Comparison of ENCODE assay signal across 29 cellular contexts in the genomic region with DNA sequence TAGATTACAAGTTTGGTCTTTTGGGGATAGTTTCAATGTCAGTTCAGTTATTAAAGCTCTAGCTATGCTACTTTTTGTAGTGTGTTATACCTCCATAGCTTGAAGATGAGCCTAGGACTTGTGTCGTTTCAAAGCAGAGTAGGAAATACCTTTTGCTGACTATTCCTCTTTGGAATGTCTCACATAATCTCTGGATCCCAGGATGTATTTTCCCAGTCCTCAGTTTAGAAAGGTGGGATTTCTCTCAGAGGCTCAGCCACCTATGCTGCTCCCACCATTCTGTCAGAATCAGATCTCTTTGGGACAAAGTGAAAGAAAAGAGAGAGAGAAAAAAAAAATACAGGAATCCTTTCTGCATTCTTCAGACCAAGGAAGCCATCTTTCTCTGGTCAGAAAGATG.
"Had no signal": no experiment of that assay in that cellular context is flagged by ENCODE, and none has a peak within 500 bp of the region (broad histone marks: within the 10 kb centered on the region; RNA-seq: fewer than 3 reads in every experiment).

No MANE protein-coding gene starts in this region.

- H3K27me3 ChIP-seq: hepatocyte, left lung, pancreas, stomach, testis, thyroid gland, transverse colon, upper lobe of left lung, vagina had no signal

- H3K79me2 ChIP-seq: hepatocyte had no signal

- DNase-seq: kidney glomerular epithelial cell; left colon; left lung; lower lobe of right lung; mammary epithelial cell; mesenchymal stem cell; naive B cell; nucleus accumbens; pancreas; posterior cingulate gyrus; retina; right cardiac atrium; stimulated activated CD4-positive, alpha-beta T cell treated with anti-CD3 and anti-CD28 coated beads, Interleukin-12 subunit alpha, Interleukin-12 subunit beta, amount 100 ng/mL, for 4 hours; stimulated activated CD4-positive, alpha-beta T cell treated with anti-CD3 and anti-CD28 coated beads, Interleukin-15, amount 100 ng/mL, for 24 hours; stimulated activated CD4-positive, alpha-beta T cell treated with anti-CD3 and anti-CD28 coated beads, Interleukin-2, amount 100 ng/mL, for 24 hours; stimulated activated CD4-positive, alpha-beta T cell treated with anti-CD3 and anti-CD28 coated beads, Interleukin-4, amount 100 ng/mL, for 1 hour; stimulated activated naive B cell treated with anti-CD40 and anti-IgM and Interleukin-4, amounts not matched to agents 10 μg/mL and 1 μg/mL and 100 μg/mL, for 72 hours; stimulated activated naive CD8-positive, alpha-beta T cell treated with anti-CD3 and anti-CD28 coated beads, Interleukin-15, Interleukin-2, amounts not matched to agents 100 U/mL and 50 U/mL, for 24 hours; stomach; testis; thyroid gland; transverse colon; upper lobe of left lung had no signal

- H2AFZ ChIP-seq: hepatocyte had no signal

- H3K4me1 ChIP-seq: left lung, lower lobe of right lung, prostate gland, stomach, testis, thyroid gland, transverse colon, upper lobe of left lung, vagina had no signal

- H3K36me3 ChIP-seq: left lung, lower lobe of right lung, pancreas, prostate gland, stomach, thyroid gland, transverse colon, upper lobe of left lung, vagina had no signal

- H3K4me3 ChIP-seq: hepatocyte, left lung, lower lobe of right lung, pancreas, prostate gland, skin epidermis, stomach, testis, thyroid gland, transverse colon, upper lobe of left lung, vagina had no signal

- ATAC-seq: left colon; left lung; lower lobe of right lung; natural killer cell treated with Interleukin-12 subunit alpha and Interleukin-12 subunit beta and Interleukin-15 and Interleukin-18, amount 100 ng/mL, for 72 hours; pancreas; right cardiac atrium; sciatic nerve; stimulated activated naive B cell treated with anti-CD40 and anti-IgM and Interleukin-4, amounts not matched to agents 10 μg/mL and 1 μg/mL and 100 μg/mL, for 72 hours; stimulated activated naive CD8-positive, alpha-beta T cell treated with anti-CD3 and anti-CD28 coated beads, Interleukin-15, Interleukin-2, amounts not matched to agents 100 U/mL and 50 U/mL, for 24 hours had no signal

- H3K27ac ChIP-seq: hepatocyte, left lung, lower lobe of right lung, pancreas, prostate gland, skin epidermis, stomach, testis, thyroid gland, transverse colon, upper lobe of left lung, vagina had no signal

- H3K4me2 ChIP-seq: hepatocyte had no signal

- H3K9me3 ChIP-seq: left lung, lower lobe of right lung, pancreas, prostate gland, stomach, testis, thyroid gland, transverse colon, upper lobe of left lung, vagina had no signal
